Comparison of ENCODE assay signal across 38 cellular contexts in genomic region chr3:146566138-146566537, GRCh38. TPM values are rescaled to one million over a fixed set of nuclear protein-coding genes. Genes with fewer than 3 reads are reported as not detected.
"Had no signal": no experiment of that assay in that cellular context is flagged by ENCODE, and none has a peak within 500 bp of the region (broad histone marks: within the 10 kb centered on the region; RNA-seq: fewer than 3 reads in every experiment).

No MANE protein-coding gene starts in this region.

- H3K4me3 ChIP-seq: adrenal gland, breast epithelium, coronary artery, esophagus squamous epithelium had no signal

- H3K4me1 Mint-ChIP-seq: activated CD4-positive, alpha-beta T cell treated with anti-CD3 and anti-CD28 coated beads for 36 hours; activated CD4-positive, alpha-beta T cell treated with anti-CD3 and anti-CD28 coated beads, Interleukin-2, amount 10 ng/mL, durations not matched to agents 24 days and 14 days; activated CD8-positive, alpha-beta memory T cell treated with anti-CD3 and anti-CD28 coated beads, Interleukin-2, amount 10 ng/mL, durations not matched to agents 7 days and 5 days; activated naive CD4-positive, alpha-beta T cell treated with anti-CD3 and anti-CD28 coated beads, Interleukin-2, amount 50 U/mL, for 24 hours; activated naive CD8-positive, alpha-beta T cell treated with anti-CD3 and anti-CD28 coated beads for 36 hours; activated naive CD8-positive, alpha-beta T cell treated with anti-CD3 and anti-CD28 coated beads, Interleukin-2, amount 50 U/mL, for 24 hours; brain; central memory CD8-positive, alpha-beta T cell had no signal

- H3K27ac Mint-ChIP-seq: activated CD4-positive, alpha-beta memory T cell treated with anti-CD3 and anti-CD28 coated beads for 36 hours; activated CD4-positive, alpha-beta T cell treated with anti-CD3 and anti-CD28 coated beads for 36 hours; activated CD4-positive, alpha-beta T cell treated with anti-CD3 and anti-CD28 coated beads, Interleukin-2, amount 10 ng/mL, durations not matched to agents 24 days and 14 days; activated CD8-positive, alpha-beta memory T cell treated with anti-CD3 and anti-CD28 coated beads, Interleukin-2, amount 10 ng/mL, durations not matched to agents 7 days and 5 days; activated CD8-positive, alpha-beta T cell treated with anti-CD3 and anti-CD28 coated beads, Interleukin-2, amount 10 ng/mL, durations not matched to agents 7 days and 5 days; activated naive CD4-positive, alpha-beta T cell treated with anti-CD3 and anti-CD28 coated beads for 36 hours; activated naive CD4-positive, alpha-beta T cell treated with anti-CD3 and anti-CD28 coated beads, Interleukin-2, amount 50 U/mL, for 24 hours; activated naive CD8-positive, alpha-beta T cell treated with anti-CD3 and anti-CD28 coated beads for 36 hours; activated naive CD8-positive, alpha-beta T cell treated with anti-CD3 and anti-CD28 coated beads, Interleukin-2, amount 50 U/mL, for 24 hours; activated T-helper 1 cell treated with anti-CD3 and anti-CD28 coated beads, Interleukin-12 subunit alpha, Interleukin-12 subunit beta, Interleukin-2, Interleukin-4 antibody, amounts not matched to agents 30 ng/mL and 10 ng/mL and 1 ng/mL, durations not matched to agents 14 hours and 24 hours and 36 hours; activated T-helper 2 cell treated with anti-CD3 and anti-CD28 coated beads, Interferon-gamma antibody, Interleukin-2, Interleukin-4, amounts not matched to agents 10 μg/mL and 5 μg/mL and 100 μg/mL, durations not matched to agents 14 hours and 24 hours and 36 hours; brain; effector memory CD8-positive, alpha-beta T cell had no signal

- H3K36me3 ChIP-seq: adrenal gland, breast epithelium, esophagus squamous epithelium had no signal

- H3K9me3 Mint-ChIP-seq: activated CD4-positive, alpha-beta memory T cell treated with anti-CD3 and anti-CD28 coated beads for 36 hours; activated naive CD4-positive, alpha-beta T cell treated with anti-CD3 and anti-CD28 coated beads for 36 hours; activated naive CD4-positive, alpha-beta T cell treated with anti-CD3 and anti-CD28 coated beads, Interleukin-2, amount 50 U/mL, for 24 hours; activated naive CD8-positive, alpha-beta T cell treated with anti-CD3 and anti-CD28 coated beads for 36 hours; activated naive CD8-positive, alpha-beta T cell treated with anti-CD3 and anti-CD28 coated beads, Interleukin-2, amount 50 U/mL, for 24 hours; activated T-helper 2 cell treated with anti-CD3 and anti-CD28 coated beads, Interferon-gamma antibody, Interleukin-2, Interleukin-4, amounts not matched to agents 10 μg/mL and 5 μg/mL and 100 μg/mL, durations not matched to agents 14 hours and 24 hours and 36 hours; central memory CD8-positive, alpha-beta T cell; effector memory CD8-positive, alpha-beta T cell had no signal

- H3K4me3 Mint-ChIP-seq: activated CD4-positive, alpha-beta memory T cell treated with anti-CD3 and anti-CD28 coated beads for 36 hours; activated CD4-positive, alpha-beta T cell treated with anti-CD3 and anti-CD28 coated beads for 36 hours; activated CD4-positive, alpha-beta T cell treated with anti-CD3 and anti-CD28 coated beads, Interleukin-2, amount 10 ng/mL, durations not matched to agents 24 days and 14 days; activated CD8-positive, alpha-beta memory T cell treated with anti-CD3 and anti-CD28 coated beads, Interleukin-2, amount 10 ng/mL, durations not matched to agents 7 days and 5 days; activated CD8-positive, alpha-beta T cell treated with anti-CD3 and anti-CD28 coated beads, Interleukin-2, amount 10 ng/mL, durations not matched to agents 7 days and 5 days; activated naive CD4-positive, alpha-beta T cell treated with anti-CD3 and anti-CD28 coated beads for 36 hours; activated naive CD4-positive, alpha-beta T cell treated with anti-CD3 and anti-CD28 coated beads, Interleukin-2, amount 50 U/mL, for 24 hours; activated naive CD8-positive, alpha-beta T cell treated with anti-CD3 and anti-CD28 coated beads for 36 hours; activated naive CD8-positive, alpha-beta T cell treated with anti-CD3 and anti-CD28 coated beads, Interleukin-2, amount 50 U/mL, for 24 hours; activated T-helper 1 cell treated with anti-CD3 and anti-CD28 coated beads, Interleukin-12 subunit alpha, Interleukin-12 subunit beta, Interleukin-2, Interleukin-4 antibody, amounts not matched to agents 30 ng/mL and 10 ng/mL and 1 ng/mL, durations not matched to agents 14 hours and 24 hours and 36 hours; brain; central memory CD8-positive, alpha-beta T cell; effector memory CD8-positive, alpha-beta T cell had no signal

- H3K9me3 ChIP-seq: adrenal gland, breast epithelium, esophagus squamous epithelium had no signal

- H3K27me3 ChIP-seq: adrenal gland, breast epithelium, esophagus squamous epithelium had no signal

- H3K27ac ChIP-seq: adrenal gland, breast epithelium, coronary artery, epithelial cell of prostate, esophagus squamous epithelium had no signal

- DNase-seq: activated CD4-positive, alpha-beta memory T cell treated with anti-CD3 and anti-CD28 coated beads for 36 hours; activated CD4-positive, alpha-beta T cell treated with anti-CD3 and anti-CD28 coated beads for 36 hours; activated CD4-positive, CD25-positive, alpha-beta regulatory T cell; activated CD4-positive, CD25-positive, alpha-beta regulatory T cell treated with anti-CD3 and anti-CD28 coated beads, Interleukin-2, amount 50 U/mL, for 72 hours; activated CD8-positive, alpha-beta memory T cell treated with anti-CD3 and anti-CD28 coated beads, Interleukin-2, amount 10 ng/mL, durations not matched to agents 7 days and 5 days; activated CD8-positive, alpha-beta memory T cell treated with anti-CD3 and anti-CD28 coated beads, Interleukin-2, amount 50 U/mL, for 4 hours; activated CD8-positive, alpha-beta T cell treated with anti-CD3 and anti-CD28 coated beads, Interleukin-2, amount 10 ng/mL, durations not matched to agents 7 days and 5 days; activated effector memory CD4-positive, alpha-beta T cell treated with anti-CD3 and anti-CD28 coated beads, Interleukin-2, amount 50 U/mL, for 16 hours; activated naive CD4-positive, alpha-beta T cell treated with anti-CD3 and anti-CD28 coated beads for 36 hours; activated naive CD8-positive, alpha-beta T cell treated with anti-CD3 and anti-CD28 coated beads for 36 hours; activated naive CD8-positive, alpha-beta T cell treated with anti-CD3 and anti-CD28 coated beads, Interleukin-2, amount 50 U/mL, for 24 hours; activated T-cell treated with anti-CD3 and anti-CD28 coated beads, Interleukin-2, amount 50 U/mL, for 1 hour; activated T-cell treated with anti-CD3 and anti-CD28 coated beads, Interleukin-2, amount 50 U/mL, for 48 hours; adrenal gland; amygdala; aorta; dermis blood vessel endothelial cell; effector CD4-positive, alpha-beta T cell; effector memory CD8-positive, alpha-beta T cell; esophagus squamous epithelium; head of caudate nucleus; T-helper 2 cell had no signal

- H3K4me1 ChIP-seq: adrenal gland, breast epithelium, esophagus squamous epithelium had no signal

- ATAC-seq: activated CD4-positive, alpha-beta T cell treated with anti-CD3 and anti-CD28 coated beads for 36 hours; activated CD8-positive, alpha-beta memory T cell treated with anti-CD3 and anti-CD28 coated beads, Interleukin-2, amount 10 ng/mL, durations not matched to agents 7 days and 5 days; activated CD8-positive, alpha-beta T cell treated with anti-CD3 and anti-CD28 coated beads, Interleukin-2, amount 10 ng/mL, durations not matched to agents 7 days and 5 days; activated naive CD8-positive, alpha-beta T cell treated with anti-CD3 and anti-CD28 coated beads, Interleukin-2, amount 50 U/mL, for 24 hours; effector memory CD8-positive, alpha-beta T cell had no signal

- H3K36me3 Mint-ChIP-seq: activated CD4-positive, alpha-beta memory T cell treated with anti-CD3 and anti-CD28 coated beads for 36 hours; activated CD8-positive, alpha-beta memory T cell treated with anti-CD3 and anti-CD28 coated beads, Interleukin-2, amount 10 ng/mL, durations not matched to agents 7 days and 5 days; activated naive CD4-positive, alpha-beta T cell treated with anti-CD3 and anti-CD28 coated beads, Interleukin-2, amount 50 U/mL, for 24 hours; activated naive CD8-positive, alpha-beta T cell treated with anti-CD3 and anti-CD28 coated beads for 36 hours; brain had no signal

- H3K27me3 Mint-ChIP-seq: activated naive CD8-positive, alpha-beta T cell treated with anti-CD3 and anti-CD28 coated beads for 36 hours; activated naive CD8-positive, alpha-beta T cell treated with anti-CD3 and anti-CD28 coated beads, Interleukin-2, amount 50 U/mL, for 24 hours; central memory CD8-positive, alpha-beta T cell had no signal

RNA-seq across cellular contexts. Expression of gene PLSCR5, which starts 39.0 kb away (rescaled TPM):
- total RNA-seq: activated CD4-positive, alpha-beta memory T cell treated with anti-CD3 and anti-CD28 coated beads for 36 hours; activated CD4-positive, alpha-beta T cell treated with anti-CD3 and anti-CD28 coated beads for 36 hours; activated CD4-positive, alpha-beta T cell treated with anti-CD3 and anti-CD28 coated beads, Interleukin-2, amount 10 ng/mL, durations not matched to agents 24 days and 14 days; activated CD8-positive, alpha-beta memory T cell treated with anti-CD3 and anti-CD28 coated beads for 36 hours; activated CD8-positive, alpha-beta memory T cell treated with anti-CD3 and anti-CD28 coated beads, Interleukin-2, amount 10 ng/mL, durations not matched to agents 7 days and 5 days; activated CD8-positive, alpha-beta T cell treated with anti-CD3 and anti-CD28 coated beads, Interleukin-2, amount 10 ng/mL, durations not matched to agents 7 days and 5 days; activated naive CD4-positive, alpha-beta T cell treated with anti-CD3 and anti-CD28 coated beads for 36 hours; activated naive CD8-positive, alpha-beta T cell treated with anti-CD3 and anti-CD28 coated beads for 36 hours; activated T-helper 1 cell treated with anti-CD3 and anti-CD28 coated beads, Interleukin-12 subunit alpha, Interleukin-12 subunit beta, Interleukin-2, Interleukin-4 antibody, amounts not matched to agents 30 ng/mL and 10 ng/mL and 1 ng/mL, durations not matched to agents 14 hours and 24 hours and 36 hours; activated T-helper 2 cell treated with anti-CD3 and anti-CD28 coated beads, Interferon-gamma antibody, Interleukin-2, Interleukin-4, amounts not matched to agents 10 μg/mL and 5 μg/mL and 100 μg/mL, durations not matched to agents 14 hours and 24 hours and 36 hours; adrenal gland; aorta; breast epithelium; cardiac septum; cerebellum; dermis blood vessel endothelial cell; esophagus squamous epithelium; fibroblast of lung; fibroblast of villous mesenchyme; T-helper 1 cell treated with Interleukin-12 subunit alpha and Interleukin-12 subunit beta and Interleukin-4 antibody, amounts not matched to agents 30 ng/mL and 1 ng/mL, for 36 hours had no signal
- polyA plus RNA-seq: adrenal gland, aorta, esophagus, fibroblast of lung had no signal
